ENCODE assay signal across 15 cellular contexts in the genomic region with DNA sequence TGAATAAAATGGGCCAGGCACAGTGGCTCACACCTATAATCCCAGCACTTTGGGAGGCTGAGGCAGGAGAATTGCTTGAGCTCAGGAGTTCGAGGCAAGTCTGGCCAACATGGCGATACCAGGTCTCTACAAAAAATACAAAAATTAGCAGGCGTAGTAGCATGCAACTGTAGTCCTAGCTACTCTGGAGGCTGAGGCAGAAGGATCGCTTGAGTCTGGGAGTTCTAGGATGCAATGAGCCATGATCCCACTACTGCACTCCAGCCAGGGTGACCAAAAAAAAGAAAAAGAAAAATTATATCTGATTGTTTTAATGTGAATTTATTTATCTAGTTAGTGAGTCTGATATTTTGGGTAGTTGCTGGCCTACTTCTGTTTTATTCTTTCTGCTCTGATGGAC. TPM values are rescaled to one million over a fixed set of nuclear protein-coding genes. Genes with fewer than 3 reads are reported as not detected.
DNase-seq lines count a peak whose midpoint lies in the region; ATAC-seq, FAIRE-seq and TF ChIP-seq lines count a peak whose summit lies in the region.
"Had no signal": no experiment of that assay in that cellular context is flagged by ENCODE, and none has a peak within 500 bp of the region (broad histone marks: within the 10 kb centered on the region; RNA-seq: fewer than 3 reads in every experiment).

No MANE protein-coding gene starts in this region.

- TF ChIP-seq CTCF in DND-41 (IDR thresholded peaks at IDR 0.05; ENCODE audit: borderline replicate concordance, extremely low read depth, low read length, poor library complexity, severe bottlenecking) (no peak), GM12878 (IDR thresholded peaks at IDR 0.05 in 2 of 3, conservative IDR thresholded peaks at IDR 0.05 in 1 of 3; ENCODE audit: control insufficient read depth in 2 of 3, extremely low read depth in 1 of 3, insufficient read depth in 1 of 3, low read depth in 3 of 3, low read length in 3 of 3) (no peak), psoas muscle (IDR thresholded peaks at IDR 0.05) (no peak)

- RAD21 ChIA-PET in GM12878 (lab: Charles Lee; ENCODE audit: unreplicated experiment) = interaction anchor here (0.6 to 1.2 kb wide), 8 partner anchors 96 to 355 kb away, joined by 3 to 9 read pairs (median 3); no protein-coding TSS in a partner anchor

- TF ChIP-seq POLR2A in GM12878 (IDR thresholded peaks at IDR 0.05; ENCODE audit: low read depth, low read length) = no peak

- no peaks in the 10 kb centered on the region for H3K27me3 ChIP-seq in DND-41 (ENCODE audit: insufficient read depth, low read length, poor library complexity)
- H3K27me3 ChIP-seq in GM12878 (replicated peaks in 1 of 2; ENCODE audit: control insufficient read depth in 2 of 2, insufficient read depth in 2 of 2, low read length in 1 of 2) = no peaks in the 10 kb centered on the region
- H3K27me3 ChIP-seq in psoas muscle (ENCODE audit: insufficient read depth in 3 of 3, low read length in 2 of 3) = no peaks in the 10 kb centered on the region
- H3K27me3 ChIP-seq: heart left ventricle, neutrophil, thyroid gland had no signal

- CTCF ChIA-PET in GM12878 (lab: Yijun Ruan, JAX) = interaction anchor here (0.5 to 3.3 kb wide), 26 partner anchors 8 to 857 kb away, joined by 3 to 28 read pairs (median 4); partner anchors contain the start of gene DDX19A

- peak; percentile 27; the same call in 1 of the 3 replicates for ATAC-seq in DND-41 (ENCODE audit: insufficient read depth, low read depth)
- ATAC-seq in HG03342 (IDR thresholded peaks at IDR 0.05; ENCODE audit: unreplicated experiment) = peak; percentile 11
- peak; percentile 8; the same call in 2 of the 3 replicates for ATAC-seq in GM12878
- ATAC-seq in psoas muscle = peak in 3 of 4 donors; percentile 5 to 35 (median 6)
- ATAC-seq in HG02623 (IDR thresholded peaks at IDR 0.05; ENCODE audit: unreplicated experiment) = no peak

- in situ Hi-C loops in GM12878 (cut with MboI) = loop anchor here (5.0 kb wide), 1 partner anchor 286 kb away; no protein-coding TSS in a partner anchor

- H3K4me1 ChIP-seq in DND-41 (ENCODE audit: insufficient read depth, low read length) (peaks cover 6% of the 10 kb centered on the region), GM12878 (ENCODE audit: control insufficient read depth, insufficient read depth, low read length) (no peaks in the 10 kb centered on the region), psoas muscle (peaks cover 6% of the 10 kb centered on the region)

- H2AFZ ChIP-seq in DND-41 (ENCODE audit: low read depth, low read length) = no peak overlapping the region
- no peak overlapping the region for H2AFZ ChIP-seq in GM12878 (ENCODE audit: control insufficient read depth, low read depth, low read length)

- no peak overlapping the region for H3K9ac ChIP-seq in DND-41 (ENCODE audit: low read depth, low read length)
- H3K9ac ChIP-seq in GM12878 (ENCODE audit: control insufficient read depth, insufficient read depth, low read length) = no peak overlapping the region

- H4K20me1 ChIP-seq in DND-41 (ENCODE audit: insufficient read depth, low read length) (no peaks in the 10 kb centered on the region), GM12878 (ENCODE audit: control insufficient read depth, insufficient read depth) (no peaks in the 10 kb centered on the region)

- H3K4me2 ChIP-seq in DND-41 (ENCODE audit: insufficient read depth, low read length) = no peak overlapping the region
- H3K4me2 ChIP-seq in GM12878 (ENCODE audit: control insufficient read depth, insufficient read depth) = no peak overlapping the region

- POLR2A ChIA-PET in GM12878 (lab: Charles Lee) = interaction anchor here (0.7 to 1.4 kb wide), 2 partner anchors 307 to 491 kb away, joined by 3 to 6 read pairs; partner anchors contain the start of gene DDX19A

- TF ChIP-seq RAD21 in GM12878 (IDR thresholded peaks at IDR 0.05; ENCODE audit: insufficient read depth, low read depth, low read length) = no peak

- no peak for DNase-seq in DND-41
- DNase-seq in GM12878 (ENCODE audit: low read depth, low spot score) = no peak
- DNase-seq in psoas muscle = no peak
- no peak for DNase-seq in NCI-H345 treated with DMSO at 0.1 percent for 48 hours (lab: John Stamatoyannopoulos, UW; ENCODE audit: unreplicated experiment)
- DNase-seq in NCI-H2227 treated with DMSO at 0.1 percent for 48 hours (lab: John Stamatoyannopoulos, UW) = no peak
- DNase-seq: cortex of kidney, NCI-H510A had no signal

- H3K9me3 ChIP-seq in DND-41 (ENCODE audit: insufficient read depth, low read length, severe bottlenecking) (no peaks in the 10 kb centered on the region), GM12878 (replicated peaks; ENCODE audit: control insufficient read depth, insufficient read depth, low read length) (no peaks in the 10 kb centered on the region), psoas muscle (no peaks in the 10 kb centered on the region)
- H3K9me3 ChIP-seq: heart left ventricle, neutrophil, thyroid gland had no signal

- intact Hi-C loops in GM12878 (cut with micrococcal nuclease; ENCODE audit: unreplicated experiment) (loop anchor here (1.0 to 10.0 kb wide), 5 partner anchors 76 to 489 kb away; no protein-coding TSS in a partner anchor), psoas muscle (cut with DNase I) (loop anchor here (5.0 to 10.0 kb wide), 4 partner anchors 121 to 321 kb away; no protein-coding TSS in a partner anchor)

- WGBS in GM12878 (ENCODE audit: insufficient coverage, insufficient replicate concordance, low lambda C conversion rate, missing lambda C conversion rate) = 50% methylated on average over 4 of the region's 4 CpGs
- 87 to 88% (median 88%) methylated on average over 4 of the region's 4 CpGs for WGBS in psoas muscle, 3 donors

- TF ChIP-seq EP300 in GM12878 (IDR thresholded peaks at IDR 0.05; ENCODE audit: borderline replicate concordance in 1 of 2, control insufficient read depth in 1 of 2, low read depth in 2 of 2, low read length in 2 of 2) = no peak

- no peaks in the 10 kb centered on the region for H3K79me2 ChIP-seq in DND-41 (ENCODE audit: insufficient read depth, low read length)
- H3K79me2 ChIP-seq in GM12878 (ENCODE audit: control insufficient read depth, insufficient read depth, low read length) = no peaks in the 10 kb centered on the region

- H3K27ac ChIP-seq in DND-41 (ENCODE audit: low read length) (no peak overlapping the region), GM12878 (ENCODE audit: control insufficient read depth, insufficient read depth) (no peak overlapping the region), psoas muscle (no peak overlapping the region)
- H3K27ac ChIP-seq: neutrophil had no signal

- H3K4me3 ChIP-seq in DND-41 (ENCODE audit: low read depth in 1 of 2, low read length in 2 of 2) = no peak overlapping the region
- H3K4me3 ChIP-seq in GM12878 = no peak overlapping the region
- H3K4me3 ChIP-seq in psoas muscle = no peak overlapping the region
- H3K4me3 ChIP-seq: thyroid gland had no signal

- BruUV-seq in GM12878 (replicated peaks; lab: Mats Ljungman, UMichigan) = no TSS peak

- H3K36me3 ChIP-seq in DND-41 (ENCODE audit: insufficient read depth, low read length) (no peaks in the 10 kb centered on the region), GM12878 (ENCODE audit: control insufficient read depth in 2 of 2, insufficient read depth in 2 of 2, low read length in 1 of 2) (no peaks in the 10 kb centered on the region), psoas muscle (ENCODE audit: insufficient read depth in 1 of 2, low read depth in 1 of 2) (no peaks in the 10 kb centered on the region)
- H3K36me3 ChIP-seq: neutrophil, thyroid gland had no signal

- FAIRE-seq in GM12878 (lab: Jason Lieb, UNC) = no peak

- SMC1A ChIA-PET in GM12878 (lab: Charles Lee; ENCODE audit: uncharacterized antibody, unreplicated experiment) = interaction anchor here (0.7 to 2.1 kb wide), 13 partner anchors 18 to 858 kb away, joined by 3 to 12 read pairs (median 3); no protein-coding TSS in a partner anchor

RNA-seq across cellular contexts. Expression of gene IL34, which starts 7.0 kb away (rescaled TPM):
- not detected in 2 replicates for total RNA-seq in GM12878 (2013; cell fraction: nucleolus; rRNA removed)
- 0.65 TPM in 1 of 2 replicates, not detected in the other for total RNA-seq in GM12878 (2014; rRNA removed)
- total RNA-seq in GM12878 (2014; rRNA removed; fragmentation: Illumina TruSeq; extraction: Trizol) = not detected in 2 replicates
- not detected in 2 replicates for total RNA-seq in GM12878 (2021)
- polyA plus RNA-seq in GM12878 (2011; ENCODE audit: low read depth) = not detected
- not detected in 2 replicates for polyA plus RNA-seq in GM12878 (2011; rRNA removed)
- 0.09 TPM in 1 of 2 replicates, not detected in the other for polyA plus RNA-seq in GM12878 (2011; cell fraction: cytosol; rRNA removed)
- not detected in 2 replicates for polyA plus RNA-seq in GM12878 (2011; cell fraction: nucleus; rRNA removed)
- 0.08 TPM in 1 of 2 replicates, not detected in the other for polyA plus RNA-seq in GM12878 (2012)
- 0.40 TPM in 1 of 2 replicates, not detected in the other for polyA plus RNA-seq in GM12878 (2014; fragmentation: Illumina TruSeq; extraction: Trizol)
- polyA plus RNA-seq in GM12878 (2014; fragmentation: Nextera tagmentation; extraction: Ambion mirVana) = not detected
- polyA plus RNA-seq in GM12878 (2014; rRNA removed) = 0.27 TPM in 1 of 2 replicates, not detected in the other
- polyA plus RNA-seq in GM12878 (2016; fragmentation: Nextera tagmentation; extraction: Ambion mirVana) = not detected
- not detected in 2 replicates for polyA minus RNA-seq in GM12878 (2011; rRNA and poly(A)+ RNA removed)
- not detected in 2 replicates for polyA minus RNA-seq in GM12878 (2011; cell fraction: cytosol; rRNA and poly(A)+ RNA removed)
- polyA minus RNA-seq in GM12878 (2011; cell fraction: nucleus; rRNA and poly(A)+ RNA removed) = not detected in 2 replicates
- 10 to 100 TPM in 2 of 4 donors, 1 to 10 TPM in 2; 6.5 to 18.5 (median 9.0) TPM for total RNA-seq in psoas muscle
- 1 to 10 TPM in 2 of 3 donors, under 1 TPM in 1; 0.89 to 3.7 (median 2.2) TPM for polyA plus RNA-seq in psoas muscle
- total RNA-seq: activated CD4-positive, alpha-beta memory T cell treated with anti-CD3 and anti-CD28 coated beads for 36 hours; activated naive CD4-positive, alpha-beta T cell treated with anti-CD3 and anti-CD28 coated beads, Interleukin-2, amount 50 U/mL, for 72 hours had no signal
- polyA plus RNA-seq: IgD-negative memory B cell had no signal

RNA-seq across cellular contexts. Expression of gene MTSS2, which starts 32.4 kb away (rescaled TPM):
- 0.21 and 0.27 TPM in 2 replicates for total RNA-seq in GM12878 (2013; cell fraction: nucleolus; rRNA removed)
- total RNA-seq in GM12878 (2014; rRNA removed) (under 0.01 and 0.16 TPM in 2 replicates), GM12878 (2014; rRNA removed; fragmentation: Illumina TruSeq; extraction: Trizol) (0.13 TPM in 1 of 2 replicates, not detected in the other), GM12878 (2021) (0.51 and 0.74 TPM in 2 replicates), psoas muscle (100 to 1,000 TPM; 104 to 166 (median 110) TPM)
- not detected for polyA plus RNA-seq in GM12878 (2011; ENCODE audit: low read depth)
- polyA plus RNA-seq in GM12878 (2011; rRNA removed) (0.01 and 0.05 TPM in 2 replicates), GM12878 (2014; fragmentation: Illumina TruSeq; extraction: Trizol) (0.03 and 0.25 TPM in 2 replicates), GM12878 (2014; fragmentation: Nextera tagmentation; extraction: Ambion mirVana) (not detected), GM12878 (2014; rRNA removed) (0.11 and 0.14 TPM in 2 replicates), GM12878 (2016; fragmentation: Nextera tagmentation; extraction: Ambion mirVana) (not detected), psoas muscle (100 to 1,000 TPM in 1 of 3 donors, 10 to 100 TPM in 2; 50.0 to 120 (median 94.3) TPM)
- polyA plus RNA-seq in GM12878 (2011; cell fraction: cytosol; rRNA removed) = 0.01 and 0.05 TPM in 2 replicates
- polyA plus RNA-seq in GM12878 (2011; cell fraction: nucleus; rRNA removed) = 0.24 and 0.76 TPM in 2 replicates
- 0.06 and 0.39 TPM in 2 replicates for polyA plus RNA-seq in GM12878 (2012)
- not detected in 2 replicates for polyA minus RNA-seq in GM12878 (2011; rRNA and poly(A)+ RNA removed)
- 0.40 and 1.1 TPM in 2 replicates for polyA minus RNA-seq in GM12878 (2011; cell fraction: cytosol; rRNA and poly(A)+ RNA removed)
- polyA minus RNA-seq in GM12878 (2011; cell fraction: nucleus; rRNA and poly(A)+ RNA removed) = 0.48 TPM in 1 of 2 replicates, not detected in the other

Comparison
In these comparisons a context has a peak if more than half of its experiments do, and no peak if none do; other contexts are left out.
1. RNA of gene IL34, which starts 7.0 kb away (total RNA-seq): 6.5 to 18.5 TPM in psoas muscle; 0.65 TPM in GM12878; every median in the first group is over 4 times any median in the second.
2. RNA of gene MTSS2, which starts 32.4 kb away (total RNA-seq): 104 to 166 TPM in psoas muscle; under 0.01 to 0.74 TPM in GM12878; every median in the first group is over 10 times any median in the second.